11 cellular contexts compared by ENCODE assay signal in the genomic region with DNA sequence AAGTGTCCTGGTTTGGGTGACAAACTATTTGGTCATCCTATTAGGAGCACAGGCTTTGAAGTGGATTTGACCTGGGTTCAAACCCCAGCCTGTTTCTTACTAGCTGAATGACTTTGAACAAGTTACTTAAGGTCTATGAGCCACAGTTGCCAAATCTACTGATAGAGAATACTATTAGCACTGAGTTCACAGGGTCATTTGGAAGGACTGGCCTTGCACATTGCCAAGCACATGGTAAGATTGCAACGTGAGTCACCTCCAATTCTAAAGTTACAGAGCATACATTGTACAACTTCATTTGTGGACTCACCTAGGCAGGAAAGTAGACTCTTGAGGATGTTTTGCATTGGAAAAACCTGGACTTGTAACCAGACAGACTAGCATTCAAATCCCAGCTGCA. TPM values are rescaled to one million over a fixed set of nuclear protein-coding genes. Genes with fewer than 3 reads are reported as not detected.
DNase-seq lines count a peak whose midpoint lies in the region; ATAC-seq and TF ChIP-seq lines count a peak whose summit lies in the region.
"Had no signal": no experiment of that assay in that cellular context is flagged by ENCODE, and none has a peak within 500 bp of the region (broad histone marks: within the 10 kb centered on the region; RNA-seq: fewer than 3 reads in every experiment).

No MANE protein-coding gene starts in this region.

- H2AFZ ChIP-seq in hepatocyte (no peak overlapping the region), mesenchymal stem cell (ENCODE audit: low read depth, low read length) (no peak overlapping the region)

- 8 to 17% methylated on average over 1 of the region's 1 CpG for WGBS in body of pancreas, 2 donors
- WGBS in hepatocyte (ENCODE audit: low lambda C conversion rate, missing lambda C conversion rate): 38% methylated on average over 1 of the region's 1 CpG
- WGBS in mesenchymal stem cell: 75% methylated on average over 1 of the region's 1 CpG

- H3K4me2 ChIP-seq in hepatocyte (no peak overlapping the region), mesenchymal stem cell (ENCODE audit: low read length, poor library complexity, severe bottlenecking) (no peak overlapping the region)

- no peak overlapping the region for H4K8ac ChIP-seq in mesenchymal stem cell (ENCODE audit: low read length)

- DNase-seq in AG08395 (ENCODE audit: low spot score) (peak; percentile 29), HPDE6-E6E7 (ENCODE audit: extremely low spot score) (peak; percentile 11), body of pancreas (peak; percentile 26 to 70 (median 64)), hepatocyte (ENCODE audit: low spot score) (peak; percentile 43), mesenchymal stem cell (no peak), NCI-H526 (lab: John Stamatoyannopoulos, UW) (no peak), RPMI8226 (no peak)
- DNase-seq: activated CD4-positive, alpha-beta T cell treated with anti-CD3 and anti-CD28 coated beads for 4 hours; aorta; T-cell had no signal

- no peaks in the 10 kb centered on the region for H3K9me2 ChIP-seq in hepatocyte (replicated peaks; ENCODE audit: insufficient read depth)

- H3K23ac ChIP-seq in mesenchymal stem cell (ENCODE audit: low read length in 2 of 2): no peak overlapping the region

- no peak overlapping the region for H3K14ac ChIP-seq in mesenchymal stem cell (ENCODE audit: low read length in 2 of 2)

- no peaks in the 10 kb centered on the region for H3K27me3 ChIP-seq in body of pancreas
- no peaks in the 10 kb centered on the region for H3K27me3 ChIP-seq in hepatocyte
- peaks cover 11 to 41% of the 10 kb centered on the region in 2 experiments for H3K27me3 ChIP-seq in mesenchymal stem cell (ENCODE audit: control insufficient read depth in 1 of 2, insufficient read depth in 1 of 2, low read length in 2 of 2)

- TF ChIP-seq CTCF in body of pancreas (IDR thresholded peaks at IDR 0.05) (no peak), hepatocyte (IDR thresholded peaks at IDR 0.05; ENCODE audit: poor library complexity) (no peak)

- no peak overlapping the region for H4K91ac ChIP-seq in mesenchymal stem cell (ENCODE audit: low read length)

- H3K4ac ChIP-seq in mesenchymal stem cell (ENCODE audit: low read depth in 1 of 2, low read length in 2 of 2): no peak overlapping the region

- no peaks in the 10 kb centered on the region for H4K20me1 ChIP-seq in hepatocyte (ENCODE audit: insufficient read depth, poor library complexity, severe bottlenecking)

- no peak for TF ChIP-seq POLR2A in body of pancreas (IDR thresholded peaks at IDR 0.05)

- no peak overlapping the region for H3K27ac ChIP-seq in body of pancreas
- no peak overlapping the region for H3K27ac ChIP-seq in hepatocyte
- no peak overlapping the region for H3K27ac ChIP-seq in mesenchymal stem cell (ENCODE audit: low read length, poor library complexity, severe bottlenecking)

- no peak overlapping the region for H2BK15ac ChIP-seq in mesenchymal stem cell (ENCODE audit: low read depth, poor library complexity, severe bottlenecking)

- no peaks in the 10 kb centered on the region for H3K79me1 ChIP-seq in mesenchymal stem cell (replicated peaks; ENCODE audit: low read length, poor library complexity, severe bottlenecking)

- no peaks in the 10 kb centered on the region for H3K9me3 ChIP-seq in body of pancreas
- no peaks in the 10 kb centered on the region for H3K9me3 ChIP-seq in hepatocyte (ENCODE audit: low read depth)
- no peaks in the 10 kb centered on the region for H3K9me3 ChIP-seq in mesenchymal stem cell (ENCODE audit: control insufficient read depth, low read length)

- no peak overlapping the region for H2BK12ac ChIP-seq in mesenchymal stem cell (ENCODE audit: low read length in 2 of 2)

- no peak overlapping the region for H2BK5ac ChIP-seq in mesenchymal stem cell (ENCODE audit: low read depth, low read length, poor library complexity, severe bottlenecking)

- no peak overlapping the region for H3K9ac ChIP-seq in mesenchymal stem cell (ENCODE audit: low read length)

- H3K4me3 ChIP-seq in body of pancreas (no peak overlapping the region), hepatocyte (no peak overlapping the region), mesenchymal stem cell (ENCODE audit: insufficient read depth in 1 of 2, low read depth in 1 of 2, low read length in 2 of 2) (no peak overlapping the region)

- H2BK120ac ChIP-seq in mesenchymal stem cell (ENCODE audit: low read depth, low read length): no peak overlapping the region

- no peaks in the 10 kb centered on the region for H3K79me2 ChIP-seq in hepatocyte

- H3K36me3 ChIP-seq in body of pancreas (replicated peaks in 1 of 2; ENCODE audit: insufficient read depth in 1 of 2, low read depth in 2 of 2): no peaks in the 10 kb centered on the region
- H3K36me3 ChIP-seq in hepatocyte (replicated peaks; ENCODE audit: insufficient read depth, low read depth): no peaks in the 10 kb centered on the region
- H3K36me3 ChIP-seq in mesenchymal stem cell (ENCODE audit: control insufficient read depth in 1 of 2, insufficient read depth in 2 of 2, low read depth in 1 of 2, low read length in 2 of 2): no peaks in the 10 kb centered on the region

- no peak overlapping the region for H3K18ac ChIP-seq in mesenchymal stem cell (ENCODE audit: low read depth in 1 of 2, low read length in 2 of 2)

- H3K4me1 ChIP-seq in body of pancreas (peaks cover 14% of the 10 kb centered on the region), hepatocyte (ENCODE audit: insufficient read depth) (no peaks in the 10 kb centered on the region), mesenchymal stem cell (ENCODE audit: control insufficient read depth, insufficient read depth, low read depth, low read length) (no peaks in the 10 kb centered on the region)

- no peak overlapping the region for H2AK5ac ChIP-seq in mesenchymal stem cell (ENCODE audit: low read length, severe bottlenecking)

- ATAC-seq in body of pancreas (peak; percentile 92), GM21825 (IDR thresholded peaks at IDR 0.05; ENCODE audit: unreplicated experiment) (no peak)
- ATAC-seq: T-cell had no signal

- intact Hi-C loops in body of pancreas (cut with DNase I): no loop called here

RNA-seq across cellular contexts. Expression of a gene that starts 38.9 kb away (rescaled TPM):
- total RNA-seq in body of pancreas (10 to 100 TPM; 14.3 to 23.4 TPM), hepatocyte (65.4 and 82.2 TPM in 2 replicates)
- 12.3 and 14.4 TPM in 2 replicates for polyA plus RNA-seq in hepatocyte
- 26.3 TPM for polyA plus RNA-seq in mesenchymal stem cell (2013, experiment 1 of 2)
- 26.3 TPM for polyA plus RNA-seq in mesenchymal stem cell (2013, experiment 2 of 2)

RNA-seq across cellular contexts. Expression of a gene that starts 39.0 kb away (rescaled TPM):
- 10 to 100 TPM in 1 of 2 donors, 1 to 10 TPM in 1; 8.9 to 31.1 TPM for total RNA-seq in body of pancreas
- total RNA-seq in hepatocyte: 19.7 and 22.8 TPM in 2 replicates
- 12.0 and 13.0 TPM in 2 replicates for polyA plus RNA-seq in hepatocyte
- 14.4 TPM for polyA plus RNA-seq in mesenchymal stem cell (2013, experiment 1 of 2)
- 14.2 TPM for polyA plus RNA-seq in mesenchymal stem cell (2013, experiment 2 of 2)

Comparison
In these comparisons a context has a peak if more than half of its experiments do, and no peak if none do; other contexts are left out.
1. DNase-seq: peak in AG08395 (single experiment), HPDE6-E6E7 (single experiment), body of pancreas (4 of 4) and hepatocyte (single experiment); none in mesenchymal stem cell (single experiment), NCI-H526 (0 of 2) and RPMI8226 (single experiment).